In genomic region chr6:148544421-148544820, GRCh38 we compare ENCODE assay signal across 26 cellular contexts.
DNase-seq lines count a peak whose midpoint lies in the region; ATAC-seq and TF ChIP-seq lines count a peak whose summit lies in the region.
"Had no signal": no experiment of that assay in that cellular context is flagged by ENCODE, and none has a peak within 500 bp of the region (broad histone marks: within the 10 kb centered on the region; RNA-seq: fewer than 3 reads in every experiment).

No MANE protein-coding gene starts in this region.

- H3K36me3 ChIP-seq in endodermal cell (ENCODE audit: control insufficient read depth, insufficient read depth, low read length) (peaks cover 49% of the 10 kb centered on the region), mesenchymal stem cell (ENCODE audit: control insufficient read depth in 1 of 2, insufficient read depth in 2 of 2, low read depth in 1 of 2, low read length in 2 of 2) (peaks cover 35 to 100% of the 10 kb centered on the region in 2 experiments), brain microvascular endothelial cell (replicated peaks) (peaks cover 76% of the 10 kb centered on the region)
- H3K36me3 ChIP-seq: BE2C, BLaER1 had no signal

- H2BK12ac ChIP-seq in mesenchymal stem cell (ENCODE audit: low read length in 2 of 2), result no peak overlapping the region

- no peaks in the 10 kb centered on the region for H3K9me3 Mint-ChIP-seq in endodermal cell
- H3K9me3 Mint-ChIP-seq: CD4-positive, alpha-beta memory T cell; CD4-positive, CD25-positive, alpha-beta regulatory T cell; CD8-positive, alpha-beta memory T cell had no signal

- H4K8ac ChIP-seq in mesenchymal stem cell (ENCODE audit: low read length), result peak overlapping the region; percentile 28

- H3K4me1 ChIP-seq in endodermal cell (ENCODE audit: control insufficient read depth, insufficient read depth, low read length) (peaks cover 6% of the 10 kb centered on the region), mesenchymal stem cell (ENCODE audit: control insufficient read depth, insufficient read depth, low read depth, low read length) (no peaks in the 10 kb centered on the region)

- H3K9me3 ChIP-seq in endodermal cell (ENCODE audit: control insufficient read depth, low read length), result no peaks in the 10 kb centered on the region
- H3K9me3 ChIP-seq in mesenchymal stem cell (ENCODE audit: control insufficient read depth, low read length), result no peaks in the 10 kb centered on the region
- H3K9me3 ChIP-seq: BE2C, BLaER1 had no signal

- no peak overlapping the region for H3K27ac Mint-ChIP-seq in endodermal cell
- H3K27ac Mint-ChIP-seq: CD4-positive, alpha-beta memory T cell; CD4-positive, CD25-positive, alpha-beta regulatory T cell; CD8-positive, alpha-beta memory T cell had no signal

- H3K9ac ChIP-seq in endodermal cell (ENCODE audit: extremely low read depth, low read length, poor library complexity, severe bottlenecking) (no peak overlapping the region), mesenchymal stem cell (ENCODE audit: low read length) (no peak overlapping the region)
- H3K9ac ChIP-seq: BLaER1 had no signal

- H3K4ac ChIP-seq in mesenchymal stem cell (ENCODE audit: low read depth in 1 of 2, low read length in 2 of 2), result no peak overlapping the region

- H3K27me3 ChIP-seq in dorsolateral prefrontal cortex (no peaks in the 10 kb centered on the region), endodermal cell (ENCODE audit: control insufficient read depth, insufficient read depth, low read length, poor library complexity, severe bottlenecking) (no peaks in the 10 kb centered on the region), mesenchymal stem cell (ENCODE audit: control insufficient read depth in 1 of 2, insufficient read depth in 1 of 2, low read length in 2 of 2) (no peaks in the 10 kb centered on the region), brain microvascular endothelial cell (replicated peaks) (no peaks in the 10 kb centered on the region)
- H3K27me3 ChIP-seq: BE2C, BLaER1 had no signal

- H3K18ac ChIP-seq in mesenchymal stem cell (ENCODE audit: low read depth in 1 of 2, low read length in 2 of 2), result no peak overlapping the region

- H3K27ac ChIP-seq in dorsolateral prefrontal cortex (peak overlapping the region in 30 of 59 donors; percentile 3 to 97 (median 44)), endodermal cell (ENCODE audit: low read depth, low read length) (no peak overlapping the region), mesenchymal stem cell (ENCODE audit: low read length, poor library complexity, severe bottlenecking) (no peak overlapping the region), brain microvascular endothelial cell (no peak overlapping the region)
- H3K27ac ChIP-seq: BLaER1 had no signal

- no peak overlapping the region for H2BK5ac ChIP-seq in mesenchymal stem cell (ENCODE audit: low read depth, low read length, poor library complexity, severe bottlenecking)

- H3K36me3 Mint-ChIP-seq in endodermal cell (ENCODE audit: low read depth), result peaks cover 38% of the 10 kb centered on the region
- H3K36me3 Mint-ChIP-seq: CD4-positive, CD25-positive, alpha-beta regulatory T cell; CD8-positive, alpha-beta memory T cell had no signal

- peak in 1 of 10 donors; percentile 36 for DNase-seq in dorsolateral prefrontal cortex
- DNase-seq in endodermal cell, result peak; percentile 26
- DNase-seq in mesenchymal stem cell, result no peak
- DNase-seq in sciatic nerve (ENCODE audit: low spot score), result no peak
- no peak for DNase-seq in dermis blood vessel endothelial cell
- no peak for DNase-seq in brain microvascular endothelial cell
- DNase-seq in putamen (ENCODE audit: low spot score), result no peak
- DNase-seq: 8988T; ACHN; BE2C; C1 segment of cervical spinal cord; CD4-positive, alpha-beta memory T cell; CD4-positive, CD25-positive, alpha-beta regulatory T cell; CD8-positive, alpha-beta memory T cell; COR-L47; DMS 273 treated with DMSO at 0.1 percent for 48 hours; DMS153; DMS53; DMS79; DND-41; EL; GDM1 had no signal

- H2AFZ ChIP-seq in mesenchymal stem cell (ENCODE audit: low read depth, low read length), result no peak overlapping the region

- H3K27me3 Mint-ChIP-seq in endodermal cell (ENCODE audit: insufficient read depth), result no peaks in the 10 kb centered on the region
- H3K27me3 Mint-ChIP-seq: CD4-positive, CD25-positive, alpha-beta regulatory T cell had no signal

- in situ Hi-C loops in brain microvascular endothelial cell (cut with HindIII; ENCODE audit: low pct_ligation_motif_present, low sequenced_read_pairs), result loop anchor here (25.0 kb wide), 1 partner anchor 282 kb away; no protein-coding TSS in a partner anchor

- peaks cover 9% of the 10 kb centered on the region for H3K4me1 Mint-ChIP-seq in endodermal cell
- H3K4me1 Mint-ChIP-seq: CD14-positive monocyte; CD4-positive, CD25-positive, alpha-beta regulatory T cell; CD8-positive, alpha-beta memory T cell had no signal

- H2BK15ac ChIP-seq in mesenchymal stem cell (ENCODE audit: low read depth, poor library complexity, severe bottlenecking), result no peak overlapping the region

- TF ChIP-seq CTCF in dorsolateral prefrontal cortex (IDR thresholded peaks at IDR 0.05 in 54 of 56, conservative IDR thresholded peaks at IDR 0.05 in 2 of 56; ENCODE audit: low read depth in 1 of 56, partially characterized antibody in 56 of 56) (no peak), endodermal cell (conservative IDR thresholded peaks at IDR 0.05) (no peak), brain microvascular endothelial cell (IDR thresholded peaks at IDR 0.05; ENCODE audit: low read depth, low read length, missing control alignments) (no peak)

- H3K4me3 ChIP-seq in dorsolateral prefrontal cortex (no peak overlapping the region), endodermal cell (ENCODE audit: low read length) (no peak overlapping the region), mesenchymal stem cell (ENCODE audit: insufficient read depth in 1 of 2, low read depth in 1 of 2, low read length in 2 of 2) (no peak overlapping the region), brain microvascular endothelial cell (ENCODE audit: low read depth, low read length) (no peak overlapping the region)
- H3K4me3 ChIP-seq: BLaER1, GM12878 had no signal

- no peak overlapping the region for H3K4me2 ChIP-seq in mesenchymal stem cell (ENCODE audit: low read length, poor library complexity, severe bottlenecking)
- H3K4me2 ChIP-seq: BLaER1 had no signal

- ATAC-seq in sciatic nerve, result peak; percentile 27
- ATAC-seq in GM21528 (IDR thresholded peaks at IDR 0.05; ENCODE audit: low FRiP score, unreplicated experiment), result no peak
- ATAC-seq: GM12878 had no signal

- peaks cover 3% of the 10 kb centered on the region for H3K79me1 ChIP-seq in mesenchymal stem cell (replicated peaks; ENCODE audit: low read length, poor library complexity, severe bottlenecking)

- no peak overlapping the region for H2AK5ac ChIP-seq in mesenchymal stem cell (ENCODE audit: low read length, severe bottlenecking)

- no peak overlapping the region for H2BK120ac ChIP-seq in mesenchymal stem cell (ENCODE audit: low read depth, low read length)

- H4K91ac ChIP-seq in mesenchymal stem cell (ENCODE audit: low read length), result no peak overlapping the region

- WGBS in endodermal cell (ENCODE audit: insufficient coverage in 1 of 2, insufficient read length in 1 of 2), 2 experiments, result 95 to 98% methylated on average over 9 to 17 of the region's 17 CpGs
- 98% methylated on average over 17 of the region's 17 CpGs for WGBS in mesenchymal stem cell

- H3K14ac ChIP-seq in mesenchymal stem cell (ENCODE audit: low read length in 2 of 2), result no peak overlapping the region

- no peak overlapping the region for H3K23ac ChIP-seq in mesenchymal stem cell (ENCODE audit: low read length in 2 of 2)

- H3K4me3 Mint-ChIP-seq in endodermal cell, result no peak overlapping the region
- H3K4me3 Mint-ChIP-seq: CD14-positive monocyte; CD4-positive, alpha-beta memory T cell; CD4-positive, CD25-positive, alpha-beta regulatory T cell; CD8-positive, alpha-beta memory T cell had no signal

- intact Hi-C loops in dorsolateral prefrontal cortex (cut with DNase I) (no loop called here), sciatic nerve (cut with DNase I) (no loop called here)

Comparison
In these comparisons a context has a peak if more than half of its experiments do, and no peak if none do; other contexts are left out.
1. H3K27ac ChIP-seq: peak in dorsolateral prefrontal cortex (30 of 59); none in endodermal cell (single experiment), mesenchymal stem cell (single experiment) and brain microvascular endothelial cell (single experiment).